In the genomic region with DNA sequence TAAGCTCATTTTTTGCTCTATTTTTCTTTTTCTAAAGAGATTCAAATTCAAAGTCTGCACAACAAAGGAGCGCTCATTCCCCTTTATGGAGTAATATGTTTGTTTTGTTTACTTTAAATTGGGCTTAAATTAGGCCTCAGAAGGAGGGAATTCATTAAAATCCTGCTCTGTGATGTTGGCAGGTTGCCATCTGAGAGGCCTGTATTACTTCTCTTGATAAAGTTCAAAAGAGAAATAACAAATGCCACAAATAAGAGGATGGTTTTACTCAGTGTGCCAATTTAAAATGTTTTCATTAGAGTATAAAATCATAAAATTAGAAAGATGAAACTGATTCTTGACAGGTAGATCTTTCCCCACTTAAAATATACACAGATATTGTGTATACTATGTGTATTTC, we compare ENCODE assay signal across 1 cellular context.
TF ChIP-seq lines count a peak whose summit lies in the region.

No MANE protein-coding gene starts in this region.

TF ChIP-seq in SK-N-SH, 30 proteins besides CTCF, POLR2A, EP300 and RAD21 (continued from another document):
- TF ChIP-seq PBX3 (IDR thresholded peaks at IDR 0.05) (no peak), YY1 (IDR thresholded peaks at IDR 0.05; ENCODE audit: low read depth) (no peak), RXRA (IDR thresholded peaks at IDR 0.05; ENCODE audit: borderline replicate concordance, low read depth) (no peak), RCOR1 (IDR thresholded peaks at IDR 0.05; ENCODE audit: low read length) (0 out of 2 replicates have a peak, but pooled peaks have one; percentile 25), CHD2 (IDR thresholded peaks at IDR 0.05; ENCODE audit: low read length, partially characterized antibody) (peak; percentile 36), USF2 (IDR thresholded peaks at IDR 0.05; ENCODE audit: borderline replicate concordance, low read depth, low read length) (no peak), GABPA (IDR thresholded peaks at IDR 0.05; ENCODE audit: low read depth) (no peak), USF1 (IDR thresholded peaks at IDR 0.05; ENCODE audit: borderline replicate concordance, low read depth) (no peak), TAF1 (IDR thresholded peaks at IDR 0.05; ENCODE audit: borderline replicate concordance, low read depth, low read length) (no peak), GATA2 (CRISPR knock-in tag; IDR thresholded peaks at IDR 0.05) (peak; percentile 21; the same call in 1 of the 2 replicates)
